In genomic region chrX:138484451-138484850, GRCh38 we compare ENCODE assay signal across 35 cellular contexts.
"Had no signal": no experiment of that assay in that cellular context is flagged by ENCODE, and none has a peak within 500 bp of the region (broad histone marks: within the 10 kb centered on the region; RNA-seq: fewer than 3 reads in every experiment).

No MANE protein-coding gene starts in this region.

- H3K4me2 ChIP-seq: KMS-11 had no signal

- H3K4me3 ChIP-seq: MG63 had no signal

- H3K27me3 ChIP-seq: MG63 had no signal

- H3K9ac ChIP-seq: KMS-11 had no signal

- H3K9me3 ChIP-seq: MG63 had no signal

- H3K36me3 ChIP-seq: MG63 had no signal

- DNase-seq: Karpas-422, Kasumi-1, MG63, MM.1S, MV-4-11, NCI-H1048, NCI-H1092, NCI-H1092 treated with DMSO at 0.1 percent for 48 hours, NCI-H1105, NCI-H1105 treated with DMSO at 0.1 percent for 48 hours, NCI-H1417, NCI-H1417 treated with DMSO at 0.1 percent for 48 hours, NCI-H1436, NCI-H1436 treated with DMSO at 0.1 percent for 48 hours, NCI-H146, NCI-H1694, NCI-H1694 treated with DMSO at 0.1 percent for 48 hours, NCI-H187, NCI-H187 treated with DMSO at 0.1 percent for 48 hours, NCI-H1930, NCI-H2029, NCI-H2029 treated with DMSO at 0.1 percent for 48 hours, NCI-H2081, NCI-H2081 treated with DMSO at 0.1 percent for 48 hours, NCI-H2107, NCI-H2171, NCI-H2171 treated with DMSO at 0.1 percent for 48 hours, NCI-H2227 treated with DMSO at 0.1 percent for 48 hours, NCI-H226, NCI-H345, NCI-H446, NCI-H446 treated with DMSO at 0.1 percent for 48 hours, NCI-H510A, NCI-H510A treated with DMSO at 0.1 percent for 48 hours had no signal

- H3K27ac ChIP-seq: KMS-11 had no signal
